Comparison of ENCODE assay signal across 10 cellular contexts in the genomic region with DNA sequence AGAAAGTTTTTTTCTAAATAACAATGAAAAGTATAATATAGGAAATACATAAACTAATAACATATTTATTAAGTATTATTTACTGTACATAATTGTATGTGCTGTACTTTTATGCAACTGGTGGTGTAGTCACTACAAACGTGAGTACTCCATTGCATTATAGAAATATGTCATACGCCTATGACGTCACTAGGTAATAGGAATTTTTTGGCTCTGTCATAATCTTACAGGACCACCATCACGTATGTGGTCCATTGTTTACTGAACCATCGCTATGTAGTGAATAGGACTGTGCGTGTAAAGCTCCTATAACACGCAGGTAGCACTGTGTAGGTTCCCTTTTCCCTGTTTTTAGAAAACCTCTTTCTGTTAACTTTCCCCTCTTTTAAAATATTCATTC.
"Had no signal": no experiment of that assay in that cellular context is flagged by ENCODE, and none has a peak within 500 bp of the region (broad histone marks: within the 10 kb centered on the region; RNA-seq: fewer than 3 reads in every experiment).

No MANE protein-coding gene starts in this region.

- H2AFZ ChIP-seq: GM23248 had no signal

- H3K9ac ChIP-seq: GM23248 had no signal

- DNase-seq: GM23248, GOT3, H7, H9, HCEC 1CT, HFFc6 had no signal

- H3K27ac Mint-ChIP-seq: H9, HFFc6 had no signal

- ATAC-seq: HCT116 had no signal

- H3K4me3 ChIP-seq: GM23248, HAP-1 had no signal

- H3K27ac ChIP-seq: GM23248 had no signal

- FAIRE-seq: H1, H54 had no signal

- H3K4me1 ChIP-seq: HAP-1 had no signal

- H3K4me3 Mint-ChIP-seq: H9, HFFc6 had no signal

- H3K9me3 Mint-ChIP-seq: H9, HFFc6 had no signal

- H3K9me3 ChIP-seq: HAP-1 had no signal

- H3K36me3 ChIP-seq: HAP-1 had no signal
